8 cellular contexts compared by ENCODE assay signal in the genomic region with DNA sequence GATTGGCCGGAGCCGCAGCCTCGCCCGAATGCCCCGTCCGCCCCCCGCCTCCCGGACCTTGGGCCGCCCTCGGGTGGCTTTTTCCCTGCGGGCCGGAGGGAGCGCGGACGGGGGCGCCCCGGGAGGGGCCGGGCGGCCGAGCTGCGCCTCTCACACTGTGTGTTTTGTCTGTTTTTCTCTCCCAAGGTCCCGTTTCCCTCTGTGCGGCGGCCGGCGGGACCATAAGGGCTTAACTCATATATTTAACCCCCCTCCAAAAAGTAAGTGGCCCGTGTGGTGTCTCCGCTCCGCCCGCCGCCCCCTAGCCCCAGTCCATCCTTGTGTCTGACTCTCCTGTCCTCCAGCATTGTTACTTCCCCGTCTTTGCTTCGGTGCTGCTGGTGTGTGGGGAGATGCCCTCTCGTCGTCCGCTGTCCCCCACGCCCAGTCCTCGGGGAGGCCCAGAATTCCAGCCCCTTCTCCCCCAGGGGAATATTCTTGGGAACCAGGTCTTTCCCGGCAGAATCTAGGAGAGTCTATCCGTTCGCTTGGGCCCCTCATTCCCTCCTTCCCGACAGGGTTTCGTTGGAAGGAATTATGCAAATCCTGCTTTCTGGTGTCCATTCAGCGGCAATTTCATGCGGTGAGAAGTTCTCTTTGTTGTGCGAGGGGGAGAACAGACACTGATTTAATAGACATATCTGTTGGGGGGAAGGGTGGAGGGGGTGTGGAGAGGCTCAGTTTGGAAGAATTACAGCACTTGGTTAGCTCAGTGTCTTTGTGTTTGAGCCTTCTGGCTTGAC. TPM values are rescaled to one million over a fixed set of nuclear protein-coding genes. Genes with fewer than 3 reads are reported as not detected.
DNase-seq lines count a peak whose midpoint lies in the region; ATAC-seq lines count a peak whose summit lies in the region.

No MANE protein-coding gene starts in this region.

- H3K36me3 Mint-ChIP-seq in activated naive CD8-positive, alpha-beta T cell treated with anti-CD3 and anti-CD28 coated beads, Interleukin-2, amount 10 ng/mL, durations not matched to agents 7 days and 5 days, result peaks cover 16% of the 10 kb centered on the region

- no peaks in the 10 kb centered on the region for H3K9me3 Mint-ChIP-seq in activated naive CD8-positive, alpha-beta T cell treated with anti-CD3 and anti-CD28 coated beads, Interleukin-2, amount 10 ng/mL, durations not matched to agents 7 days and 5 days

- H3K4me3 Mint-ChIP-seq in activated naive CD8-positive, alpha-beta T cell treated with anti-CD3 and anti-CD28 coated beads, Interleukin-2, amount 10 ng/mL, durations not matched to agents 7 days and 5 days, result peak overlapping the region; percentile 96

- no peaks in the 10 kb centered on the region for H3K9me3 ChIP-seq in HAP-1

- in situ Hi-C loops in G401 (cut with HindIII; ENCODE audit: low sequenced_read_pairs), result no loop called here
- in situ Hi-C loops in HAP-1 (cut with MboI; ENCODE audit: low sequenced_read_pairs), result no loop called here

- POLR2A ChIA-PET in activated naive CD8-positive, alpha-beta T cell treated with anti-CD3 and anti-CD28 coated beads, Interleukin-2, amount 10 ng/mL, durations not matched to agents 7 days and 5 days (lab: Charles Lee), result interaction anchor here (0.6 to 1.9 kb wide), 7 partner anchors 11 to 854 kb away, joined by 3 to 6 read pairs (median 3); a partner anchor contains a TSS

- H3K27me3 ChIP-seq in HAP-1 (ENCODE audit: low read depth), result no peaks in the 10 kb centered on the region

- no peaks in the 10 kb centered on the region for H3K27me3 Mint-ChIP-seq in activated naive CD8-positive, alpha-beta T cell treated with anti-CD3 and anti-CD28 coated beads, Interleukin-2, amount 10 ng/mL, durations not matched to agents 7 days and 5 days

- intact Hi-C loops in left cardiac atrium (cut with DNase I) (loop anchor here in 1 of 2 donors (5.0 to 10.0 kb wide), 2 partner anchors 84 to 191 kb away; no protein-coding TSS in a partner anchor), posterior cingulate gyrus (cut with DNase I) (loop anchor here (2.0 to 5.0 kb wide), 4 partner anchors 39 to 436 kb away; a partner anchor contains a TSS)

- ATAC-seq in activated naive CD8-positive, alpha-beta T cell treated with anti-CD3 and anti-CD28 coated beads, Interleukin-2, amount 10 ng/mL, durations not matched to agents 7 days and 5 days (ENCODE audit: low read depth), result no peak
- peak; percentile 1 to 7 for ATAC-seq in left cardiac atrium

- H3K36me3 ChIP-seq in HAP-1 (replicated peaks), result 0 out of 2 replicates have a peak, but pooled peaks cover 4% of the 10 kb centered on the region

- DNase-seq in G401 (ENCODE audit: low spot score) (peak; percentile 46), HAP-1 (ENCODE audit: low spot score in 2 of 2) (peak; percentile 86 to 93), NCI-H2227 treated with DMSO at 0.1 percent for 48 hours (lab: John Stamatoyannopoulos, UW) (peak; percentile 21), left cardiac atrium (peak; percentile 26), posterior cingulate gyrus (peak in 6 of 10 donors; percentile 8 to 88 (median 18)), MV-4-11 (lab: John Stamatoyannopoulos, UW) (no peak)
- no peak for DNase-seq in activated naive CD8-positive, alpha-beta T cell treated with anti-CD3 and anti-CD28 coated beads, Interleukin-2, amount 10 ng/mL, durations not matched to agents 7 days and 5 days
- no peak for DNase-seq in NK-92 treated with Interleukin-12 subunit alpha and Interleukin-12 subunit beta, amount 100 ng/mL, for 24 hours (lab: John Stamatoyannopoulos, UW)

- H3K27ac Mint-ChIP-seq in activated naive CD8-positive, alpha-beta T cell treated with anti-CD3 and anti-CD28 coated beads, Interleukin-2, amount 10 ng/mL, durations not matched to agents 7 days and 5 days, result peak overlapping the region; percentile 89

- peaks cover 41% of the 10 kb centered on the region for H3K4me1 Mint-ChIP-seq in activated naive CD8-positive, alpha-beta T cell treated with anti-CD3 and anti-CD28 coated beads, Interleukin-2, amount 10 ng/mL, durations not matched to agents 7 days and 5 days

- H3K4me3 ChIP-seq in HAP-1, result peak overlapping the region; percentile 75

- peaks cover 25% of the 10 kb centered on the region for H3K4me1 ChIP-seq in HAP-1

RNA-seq across cellular contexts. Expression of a gene that starts 1.3 kb away (rescaled TPM):
- 6.6 and 56.5 TPM in 2 replicates for total RNA-seq in G401 (2014; rRNA removed; shearing (Covaris generic))
- total RNA-seq in activated naive CD8-positive, alpha-beta T cell treated with anti-CD3 and anti-CD28 coated beads, Interleukin-2, amount 10 ng/mL, durations not matched to agents 7 days and 5 days, result 10 to 100 TPM; 33.8 to 38.7 TPM
- total RNA-seq in left cardiac atrium, result 10 to 100 TPM; 20.2 to 21.3 TPM

Comparison
In these comparisons a context has a peak if more than half of its experiments do, and no peak if none do; other contexts are left out.
1. DNase-seq: peak in G401 (single experiment), HAP-1 (2 of 2), NCI-H2227 treated with DMSO at 0.1 percent for 48 hours (single experiment), left cardiac atrium (single experiment) and posterior cingulate gyrus (6 of 10); none in activated naive CD8-positive, alpha-beta T cell treated with anti-CD3 and anti-CD28 coated beads, Interleukin-2, amount 10 ng/mL, durations not matched to agents 7 days and 5 days (single experiment), MV-4-11 (single experiment) and NK-92 treated with Interleukin-12 subunit alpha and Interleukin-12 subunit beta, amount 100 ng/mL, for 24 hours (single experiment).